In the genomic region with DNA sequence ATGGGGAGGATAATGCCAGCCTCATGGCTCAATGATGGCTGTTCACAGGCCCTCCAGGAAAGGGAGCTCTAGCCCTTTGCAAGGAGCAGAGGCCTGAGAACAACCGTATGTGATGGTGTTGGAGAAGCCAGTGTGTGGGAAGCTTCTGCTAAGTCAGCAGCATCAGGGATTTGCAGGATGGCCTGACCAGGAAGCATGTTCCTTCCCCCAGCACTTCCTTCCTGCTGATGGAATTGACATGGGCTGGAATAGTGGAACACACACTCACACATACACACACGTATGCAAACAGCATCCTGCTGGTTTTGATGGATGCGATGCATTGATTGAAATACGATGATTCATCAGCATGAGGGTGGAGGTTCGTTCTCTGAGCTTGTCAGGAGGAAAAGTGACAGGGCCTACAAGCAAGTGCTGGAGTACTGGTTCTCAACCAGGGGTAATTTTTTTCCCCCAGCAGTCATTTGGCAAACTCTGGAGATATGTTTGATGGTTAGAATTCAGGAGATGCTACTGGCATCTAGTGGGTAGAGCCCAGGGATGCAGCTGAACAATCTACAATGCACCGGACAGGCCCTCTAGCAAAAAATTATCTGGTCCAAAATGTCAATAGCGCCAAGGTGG, we compare ENCODE assay signal across 1 cellular context.
TF ChIP-seq lines count a peak whose summit lies in the region.

No MANE protein-coding gene starts in this region.

TF ChIP-seq in GM23338, 12 proteins besides CTCF, POLR2A, EP300 and RAD21:
- TF ChIP-seq ZNF331 (CRISPR knock-in tag; IDR thresholded peaks at IDR 0.05; ENCODE audit: low read depth) (no peak), POLR2AphosphoS5 (IDR thresholded peaks at IDR 0.05; ENCODE audit: low read depth) (no peak), EZH2phosphoT487 (IDR thresholded peaks at IDR 0.05; ENCODE audit: unreplicated experiment) (no peak), ZNF114 (CRISPR knock-in tag; IDR thresholded peaks at IDR 0.05) (no peak), NANOG (IDR thresholded peaks at IDR 0.05; ENCODE audit: borderline replicate concordance) (no peak), EZH2 (IDR thresholded peaks at IDR 0.05; ENCODE audit: low read depth, unreplicated experiment) (no peak), STAT1 (IDR thresholded peaks at IDR 0.05; ENCODE audit: unreplicated experiment) (no peak), JUNB (IDR thresholded peaks at IDR 0.05; ENCODE audit: unreplicated experiment) (no peak), CREB1 (CRISPR knock-in tag; IDR thresholded peaks at IDR 0.05; ENCODE audit: low read depth) (no peak)
- TF ChIP-seq, protein P1, sequence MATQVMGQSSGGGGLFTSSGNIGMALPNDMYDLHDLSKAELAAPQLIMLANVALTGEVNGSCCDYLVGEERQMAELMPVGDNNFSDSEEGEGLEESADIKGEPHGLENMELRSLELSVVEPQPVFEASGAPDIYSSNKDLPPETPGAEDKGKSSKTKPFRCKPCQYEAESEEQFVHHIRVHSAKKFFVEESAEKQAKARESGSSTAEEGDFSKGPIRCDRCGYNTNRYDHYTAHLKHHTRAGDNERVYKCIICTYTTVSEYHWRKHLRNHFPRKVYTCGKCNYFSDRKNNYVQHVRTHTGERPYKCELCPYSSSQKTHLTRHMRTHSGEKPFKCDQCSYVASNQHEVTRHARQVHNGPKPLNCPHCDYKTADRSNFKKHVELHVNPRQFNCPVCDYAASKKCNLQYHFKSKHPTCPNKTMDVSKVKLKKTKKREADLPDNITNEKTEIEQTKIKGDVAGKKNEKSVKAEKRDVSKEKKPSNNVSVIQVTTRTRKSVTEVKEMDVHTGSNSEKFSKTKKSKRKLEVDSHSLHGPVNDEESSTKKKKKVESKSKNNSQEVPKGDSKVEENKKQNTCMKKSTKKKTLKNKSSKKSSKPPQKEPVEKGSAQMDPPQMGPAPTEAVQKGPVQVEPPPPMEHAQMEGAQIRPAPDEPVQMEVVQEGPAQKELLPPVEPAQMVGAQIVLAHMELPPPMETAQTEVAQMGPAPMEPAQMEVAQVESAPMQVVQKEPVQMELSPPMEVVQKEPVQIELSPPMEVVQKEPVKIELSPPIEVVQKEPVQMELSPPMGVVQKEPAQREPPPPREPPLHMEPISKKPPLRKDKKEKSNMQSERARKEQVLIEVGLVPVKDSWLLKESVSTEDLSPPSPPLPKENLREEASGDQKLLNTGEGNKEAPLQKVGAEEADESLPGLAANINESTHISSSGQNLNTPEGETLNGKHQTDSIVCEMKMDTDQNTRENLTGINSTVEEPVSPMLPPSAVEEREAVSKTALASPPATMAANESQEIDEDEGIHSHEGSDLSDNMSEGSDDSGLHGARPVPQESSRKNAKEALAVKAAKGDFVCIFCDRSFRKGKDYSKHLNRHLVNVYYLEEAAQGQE (IDR thresholded peaks at IDR 0.05; ENCODE audit: unreplicated experiment) = no peak
- TF ChIP-seq, protein P2, sequence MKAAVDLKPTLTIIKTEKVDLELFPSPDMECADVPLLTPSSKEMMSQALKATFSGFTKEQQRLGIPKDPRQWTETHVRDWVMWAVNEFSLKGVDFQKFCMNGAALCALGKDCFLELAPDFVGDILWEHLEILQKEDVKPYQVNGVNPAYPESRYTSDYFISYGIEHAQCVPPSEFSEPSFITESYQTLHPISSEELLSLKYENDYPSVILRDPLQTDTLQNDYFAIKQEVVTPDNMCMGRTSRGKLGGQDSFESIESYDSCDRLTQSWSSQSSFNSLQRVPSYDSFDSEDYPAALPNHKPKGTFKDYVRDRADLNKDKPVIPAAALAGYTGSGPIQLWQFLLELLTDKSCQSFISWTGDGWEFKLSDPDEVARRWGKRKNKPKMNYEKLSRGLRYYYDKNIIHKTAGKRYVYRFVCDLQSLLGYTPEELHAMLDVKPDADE (IDR thresholded peaks at IDR 0.05) = no peak
- TF ChIP-seq, protein P3, sequence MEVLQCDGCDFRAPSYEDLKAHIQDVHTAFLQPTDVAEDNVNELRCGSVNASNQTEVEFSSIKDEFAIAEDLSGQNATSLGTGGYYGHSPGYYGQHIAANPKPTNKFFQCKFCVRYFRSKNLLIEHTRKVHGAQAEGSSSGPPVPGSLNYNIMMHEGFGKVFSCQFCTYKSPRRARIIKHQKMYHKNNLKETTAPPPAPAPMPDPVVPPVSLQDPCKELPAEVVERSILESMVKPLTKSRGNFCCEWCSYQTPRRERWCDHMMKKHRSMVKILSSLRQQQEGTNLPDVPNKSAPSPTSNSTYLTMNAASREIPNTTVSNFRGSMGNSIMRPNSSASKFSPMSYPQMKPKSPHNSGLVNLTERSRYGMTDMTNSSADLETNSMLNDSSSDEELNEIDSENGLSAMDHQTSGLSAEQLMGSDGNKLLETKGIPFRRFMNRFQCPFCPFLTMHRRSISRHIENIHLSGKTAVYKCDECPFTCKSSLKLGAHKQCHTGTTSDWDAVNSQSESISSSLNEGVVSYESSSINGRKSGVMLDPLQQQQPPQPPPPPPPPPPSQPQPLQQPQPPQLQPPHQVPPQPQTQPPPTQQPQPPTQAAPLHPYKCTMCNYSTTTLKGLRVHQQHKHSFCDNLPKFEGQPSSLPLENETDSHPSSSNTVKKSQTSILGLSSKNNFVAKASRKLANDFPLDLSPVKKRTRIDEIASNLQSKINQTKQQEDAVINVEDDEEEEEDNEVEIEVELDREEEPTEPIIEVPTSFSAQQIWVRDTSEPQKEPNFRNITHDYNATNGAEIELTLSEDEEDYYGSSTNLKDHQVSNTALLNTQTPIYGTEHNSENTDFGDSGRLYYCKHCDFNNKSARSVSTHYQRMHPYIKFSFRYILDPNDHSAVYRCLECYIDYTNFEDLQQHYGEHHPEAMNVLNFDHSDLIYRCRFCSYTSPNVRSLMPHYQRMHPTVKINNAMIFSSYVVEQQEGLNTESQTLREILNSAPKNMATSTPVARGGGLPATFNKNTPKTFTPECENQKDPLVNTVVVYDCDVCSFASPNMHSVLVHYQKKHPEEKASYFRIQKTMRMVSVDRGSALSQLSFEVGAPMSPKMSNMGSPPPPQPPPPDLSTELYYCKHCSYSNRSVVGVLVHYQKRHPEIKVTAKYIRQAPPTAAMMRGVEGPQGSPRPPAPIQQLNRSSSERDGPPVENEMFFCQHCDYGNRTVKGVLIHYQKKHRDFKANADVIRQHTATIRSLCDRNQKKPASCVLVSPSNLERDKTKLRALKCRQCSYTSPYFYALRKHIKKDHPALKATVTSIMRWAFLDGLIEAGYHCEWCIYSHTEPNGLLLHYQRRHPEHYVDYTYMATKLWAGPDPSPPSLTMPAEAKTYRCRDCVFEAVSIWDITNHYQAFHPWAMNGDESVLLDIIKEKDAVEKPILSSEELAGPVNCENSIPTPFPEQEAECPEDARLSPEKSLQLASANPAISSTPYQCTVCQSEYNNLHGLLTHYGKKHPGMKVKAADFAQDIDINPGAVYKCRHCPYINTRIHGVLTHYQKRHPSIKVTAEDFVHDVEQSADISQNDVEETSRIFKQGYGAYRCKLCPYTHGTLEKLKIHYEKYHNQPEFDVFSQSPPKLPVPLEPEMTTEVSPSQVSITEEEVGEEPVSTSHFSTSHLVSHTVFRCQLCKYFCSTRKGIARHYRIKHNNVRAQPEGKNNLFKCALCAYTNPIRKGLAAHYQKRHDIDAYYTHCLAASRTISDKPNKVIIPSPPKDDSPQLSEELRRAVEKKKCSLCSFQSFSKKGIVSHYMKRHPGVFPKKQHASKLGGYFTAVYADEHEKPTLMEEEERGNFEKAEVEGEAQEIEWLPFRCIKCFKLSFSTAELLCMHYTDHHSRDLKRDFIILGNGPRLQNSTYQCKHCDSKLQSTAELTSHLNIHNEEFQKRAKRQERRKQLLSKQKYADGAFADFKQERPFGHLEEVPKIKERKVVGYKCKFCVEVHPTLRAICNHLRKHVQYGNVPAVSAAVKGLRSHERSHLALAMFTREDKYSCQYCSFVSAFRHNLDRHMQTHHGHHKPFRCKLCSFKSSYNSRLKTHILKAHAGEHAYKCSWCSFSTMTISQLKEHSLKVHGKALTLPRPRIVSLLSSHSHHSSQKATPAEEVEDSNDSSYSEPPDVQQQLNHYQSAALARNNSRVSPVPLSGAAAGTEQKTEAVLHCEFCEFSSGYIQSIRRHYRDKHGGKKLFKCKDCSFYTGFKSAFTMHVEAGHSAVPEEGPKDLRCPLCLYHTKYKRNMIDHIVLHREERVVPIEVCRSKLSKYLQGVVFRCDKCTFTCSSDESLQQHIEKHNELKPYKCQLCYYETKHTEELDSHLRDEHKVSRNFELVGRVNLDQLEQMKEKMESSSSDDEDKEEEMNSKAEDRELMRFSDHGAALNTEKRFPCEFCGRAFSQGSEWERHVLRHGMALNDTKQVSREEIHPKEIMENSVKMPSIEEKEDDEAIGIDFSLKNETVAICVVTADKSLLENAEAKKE (CRISPR knock-in tag; IDR thresholded peaks at IDR 0.05) = no peak
